In genomic region chr7:158863611-158864506, GRCh38 we compare ENCODE assay signal across 8 cellular contexts. TPM values are rescaled to one million over a fixed set of nuclear protein-coding genes. Genes with fewer than 3 reads are reported as not detected.
DNase-seq lines count a peak whose midpoint lies in the region; ATAC-seq and TF ChIP-seq lines count a peak whose summit lies in the region.

No MANE protein-coding gene starts in this region.

- in situ Hi-C loops in ACHN (cut with HindIII; ENCODE audit: low pct_ligation_motif_present, low pct_unique_long_range_greater_than_20kb, low sequenced_read_pairs) = no loop called here

- H3K27me3 Mint-ChIP-seq in MCF 10A (ENCODE audit: insufficient read depth, unreplicated experiment) = no peaks in the 10 kb centered on the region

- no peaks in the 10 kb centered on the region for H3K27me3 ChIP-seq in skeletal muscle tissue (ENCODE audit: control insufficient read depth in 3 of 3, insufficient read depth in 3 of 3, low read length in 3 of 3)

- H3K4me3 ChIP-seq in iPS-18c (ENCODE audit: insufficient read depth, low read depth, low read length) (peak overlapping the region; percentile 25; the same call in 1 of the 2 replicates), skeletal muscle tissue (ENCODE audit: low read length in 3 of 3) (peak overlapping the region; percentile 65 to 80 (median 76))

- peak overlapping the region; percentile 68 to 78 (median 77) for H3K9ac ChIP-seq in skeletal muscle tissue (ENCODE audit: low read depth in 1 of 3, low read length in 3 of 3)

- TF ChIP-seq CTCF in MCF 10A (IDR thresholded peaks at IDR 0.05; ENCODE audit: unreplicated experiment) = no peak

- no peaks in the 10 kb centered on the region for H3K9me3 Mint-ChIP-seq in MCF 10A (ENCODE audit: unreplicated experiment)

- POLR2A ChIA-PET in MCF 10A (lab: Yijun Ruan, JAX) = interaction anchor here (0.6 to 2.1 kb wide), 15 partner anchors 11 to 447 kb away, joined by 3 to 21 read pairs (median 3); partner anchors contain the start of gene ESYT2

- peak overlapping the region; percentile 77 for H3K4me3 Mint-ChIP-seq in MCF 10A (ENCODE audit: unreplicated experiment)

- no TSS peak for BruUV-seq in MCF 10A (replicated peaks; lab: Mats Ljungman, UMichigan)

- intact Hi-C loops in MCF 10A (cut with micrococcal nuclease) = no loop called here

- DNase-seq in ACHN (peak; percentile 66), SW 1271 (lab: John Stamatoyannopoulos, UW) (peak; percentile 15 to 61), MCF 10A (ENCODE audit: unreplicated experiment) (peak; percentile 60)

- peak overlapping the region; percentile 92 for H3K27ac Mint-ChIP-seq in MCF 10A (ENCODE audit: low read depth, unreplicated experiment)

- no peaks in the 10 kb centered on the region for H3K36me3 ChIP-seq in skeletal muscle tissue (ENCODE audit: control insufficient read depth in 3 of 3, insufficient read depth in 3 of 3, low read length in 3 of 3)

- peaks cover 20% of the 10 kb centered on the region for H3K36me3 Mint-ChIP-seq in MCF 10A (ENCODE audit: insufficient read depth, unreplicated experiment)

- ATAC-seq in GM18870 (IDR thresholded peaks at IDR 0.05; ENCODE audit: unreplicated experiment) (peak; percentile 40), HG03439 (IDR thresholded peaks at IDR 0.05; ENCODE audit: unreplicated experiment) (peak; percentile 38), GM18861 (IDR thresholded peaks at IDR 0.05; ENCODE audit: unreplicated experiment) (no peak)

- H3K4me1 Mint-ChIP-seq in MCF 10A (ENCODE audit: insufficient read depth, unreplicated experiment) = peaks cover 14% of the 10 kb centered on the region

- no peaks in the 10 kb centered on the region for H3K9me3 ChIP-seq in iPS-18c (ENCODE audit: control insufficient read depth, insufficient read depth, low read length)
- no peaks in the 10 kb centered on the region for H3K9me3 ChIP-seq in skeletal muscle tissue (ENCODE audit: control insufficient read depth in 3 of 3, low read length in 3 of 3)

- H3K4me1 ChIP-seq in skeletal muscle tissue (ENCODE audit: control insufficient read depth in 3 of 3, insufficient read depth in 3 of 3, low read length in 3 of 3) = peaks cover 15 to 31% (median 24%) of the 10 kb centered on the region in 3 donors

- peak overlapping the region; percentile 91 for H3K27ac ChIP-seq in skeletal muscle tissue (ENCODE audit: low read depth, low read length)

- CTCF ChIA-PET in MCF 10A (lab: Yijun Ruan, JAX) = interaction anchor here (0.6 to 1.9 kb wide), 4 partner anchors 9 to 165 kb away, joined by 3 to 9 read pairs (median 6); no protein-coding TSS in a partner anchor

RNA-seq across cellular contexts. Expression of gene DYNC2I1, which starts 7.5 kb away (rescaled TPM):
- total RNA-seq in MCF 10A (2022) = 14.4 and 16.5 TPM in 2 replicates
- total RNA-seq in skeletal muscle tissue = 5.7 TPM

RNA-seq across cellular contexts. Expression of gene ESYT2, which starts 34.5 kb away (rescaled TPM):
- 74.1 and 78.6 TPM in 2 replicates for total RNA-seq in MCF 10A (2022)
- total RNA-seq in skeletal muscle tissue = 38.1 TPM
